28 cellular contexts compared by ENCODE assay signal in the genomic region with DNA sequence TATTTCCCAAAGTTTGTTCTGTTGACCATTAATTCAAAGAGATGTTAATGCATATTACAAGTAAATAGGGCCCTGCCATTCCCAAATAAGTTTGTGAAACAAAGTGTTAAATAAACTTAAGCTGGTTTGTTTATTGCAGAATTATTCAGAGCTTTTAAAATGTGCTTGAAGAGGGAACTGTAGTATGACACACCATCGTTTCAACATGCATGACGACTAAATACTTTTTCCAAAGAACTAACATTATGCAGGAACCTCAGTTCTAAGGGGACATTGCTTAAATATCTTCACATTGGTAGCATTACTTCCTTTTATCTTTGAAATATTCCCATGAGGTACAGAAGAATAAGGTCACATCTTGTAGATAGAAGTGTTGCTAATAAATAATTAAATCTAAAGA. TPM values are rescaled to one million over a fixed set of nuclear protein-coding genes. Genes with fewer than 3 reads are reported as not detected.
DNase-seq lines count a peak whose midpoint lies in the region; ATAC-seq and TF ChIP-seq lines count a peak whose summit lies in the region.
"Had no signal": no experiment of that assay in that cellular context is flagged by ENCODE, and none has a peak within 500 bp of the region (broad histone marks: within the 10 kb centered on the region; RNA-seq: fewer than 3 reads in every experiment).

No MANE protein-coding gene starts in this region.

- no peak overlapping the region for H3K4me3 ChIP-seq in heart left ventricle
- H3K4me3 ChIP-seq in fibroblast of mammary gland (ENCODE audit: control insufficient read depth, low read depth, low read length) = no peak overlapping the region
- H3K4me3 ChIP-seq: HAP-1, Peyer's patch had no signal

- H3K4me3 Mint-ChIP-seq in glutamatergic neuron (ENCODE audit: unreplicated experiment) = no peak overlapping the region
- H3K4me3 Mint-ChIP-seq: CD14-positive monocyte; CD8-positive, alpha-beta memory T cell had no signal

- ATAC-seq in heart left ventricle (no peak), omental fat pad (ENCODE audit: low FRiP score) (no peak)

- H3K9me3 ChIP-seq in heart left ventricle = no peaks in the 10 kb centered on the region
- H3K9me3 ChIP-seq: BE2C, HAP-1, Peyer's patch had no signal

- intact Hi-C loops in heart left ventricle (cut with DNase I) = no loop called here
- intact Hi-C loops in cardiac septum (cut with DNase I) = no loop called here

- DNase-seq in heart left ventricle = no peak
- no peak for DNase-seq in cardiac septum (ENCODE audit: low spot score)
- peak; percentile 23 for DNase-seq in amniotic epithelial cell (ENCODE audit: low read depth)
- peak; percentile 31 for DNase-seq in fibroblast of mammary gland (ENCODE audit: low read depth)
- no peak for DNase-seq in HK-2 (ENCODE audit: unreplicated experiment)
- DNase-seq in NOMO-1 treated with DMSO at 0.1 percent for 48 hours (lab: John Stamatoyannopoulos, UW; ENCODE audit: unreplicated experiment) = no peak
- DNase-seq in omental fat pad (ENCODE audit: low spot score) = no peak
- no peak for DNase-seq in glutamatergic neuron
- DNase-seq: BE2C; CD8-positive, alpha-beta memory T cell; DMS 273 treated with DMSO at 0.1 percent for 48 hours; DMS79; GOT3; Karpas-422; NCI-H1092; NCI-H1417 treated with DMSO at 0.1 percent for 48 hours; NCI-H1694 treated with DMSO at 0.1 percent for 48 hours; NCI-H2081 treated with DMSO at 0.1 percent for 48 hours; NCI-H2171; NCI-H226; NCI-H510A; OCI-M1; Peyer's patch; SHP77 treated with DMSO at 0.1 percent for 48 hours had no signal

- H3K27ac ChIP-seq in heart left ventricle = peak overlapping the region in 7 of 12 donors; percentile 2 to 25 (median 14)
- H3K27ac ChIP-seq: 22Rv1, Peyer's patch had no signal

- H3K36me3 ChIP-seq in heart left ventricle = no peaks in the 10 kb centered on the region
- H3K36me3 ChIP-seq: BE2C, HAP-1, Peyer's patch had no signal

- H3K36me3 Mint-ChIP-seq in glutamatergic neuron (ENCODE audit: unreplicated experiment) = no peaks in the 10 kb centered on the region
- H3K36me3 Mint-ChIP-seq: CD14-positive monocyte; CD8-positive, alpha-beta memory T cell had no signal

- H3K27ac Mint-ChIP-seq in glutamatergic neuron (ENCODE audit: unreplicated experiment) = no peak overlapping the region
- H3K27ac Mint-ChIP-seq: CD14-positive monocyte; CD8-positive, alpha-beta memory T cell had no signal

- H3K27me3 Mint-ChIP-seq in glutamatergic neuron (ENCODE audit: unreplicated experiment) = no peaks in the 10 kb centered on the region

- H3K4me1 ChIP-seq in heart left ventricle = peaks cover 2 to 76% (median 37%) of the 10 kb centered on the region in 12 donors
- H3K4me1 ChIP-seq: BE2C, Peyer's patch had no signal

- TF ChIP-seq CTCF in heart left ventricle (IDR thresholded peaks at IDR 0.05) (no peak), fibroblast of mammary gland (conservative IDR thresholded peaks at IDR 0.05; ENCODE audit: control insufficient read depth, insufficient read depth, low read depth, low read length) (no peak), omental fat pad (IDR thresholded peaks at IDR 0.05) (no peak), glutamatergic neuron (IDR thresholded peaks at IDR 0.05; ENCODE audit: partially characterized antibody, unreplicated experiment) (no peak)

- H3K9me3 Mint-ChIP-seq in glutamatergic neuron (ENCODE audit: unreplicated experiment) = no peaks in the 10 kb centered on the region
- H3K9me3 Mint-ChIP-seq: CD8-positive, alpha-beta memory T cell had no signal

- 34 to 62% (median 45%) methylated on average over 2 of the region's 2 CpGs for WGBS in heart left ventricle, 4 donors

- TF ChIP-seq POLR2A in heart left ventricle (IDR thresholded peaks at IDR 0.05) = no peak

- no peaks in the 10 kb centered on the region for H3K4me1 Mint-ChIP-seq in glutamatergic neuron (ENCODE audit: low read depth, unreplicated experiment)
- H3K4me1 Mint-ChIP-seq: CD14-positive monocyte; CD8-positive, alpha-beta memory T cell had no signal

- no peaks in the 10 kb centered on the region for H3K27me3 ChIP-seq in heart left ventricle
- H3K27me3 ChIP-seq: BE2C, Peyer's patch had no signal

RNA-seq across cellular contexts. Expression of a gene that starts 14.6 kb away (rescaled TPM):
- 10 to 100 TPM; 34.4 to 74.4 (median 55.3) TPM for total RNA-seq in heart left ventricle
- 10 to 100 TPM; 40.7 to 41.8 TPM for polyA plus RNA-seq in heart left ventricle
- 68.9 TPM for total RNA-seq in cardiac septum
- 100 to 1,000 TPM in 3 of 4 donors, 10 to 100 TPM in 1; 66.1 to 208 (median 109) TPM for total RNA-seq in omental fat pad
- total RNA-seq in glutamatergic neuron (ENCODE audit: unreplicated experiment) = 1.7 TPM
- total RNA-seq: HT-29 had no signal
- polyA plus RNA-seq: CD8-positive, alpha-beta memory T cell had no signal

Comparison
In these comparisons a context has a peak if more than half of its experiments do, and no peak if none do; other contexts are left out.
1. DNase-seq: peak in amniotic epithelial cell (single experiment) and fibroblast of mammary gland (single experiment); none in heart left ventricle (0 of 5), cardiac septum (single experiment), HK-2 (single experiment), NOMO-1 treated with DMSO at 0.1 percent for 48 hours (single experiment), omental fat pad (single experiment) and glutamatergic neuron (single experiment).
2. RNA of a gene that starts 14.6 kb away (total RNA-seq): 66.1 to 208 TPM in omental fat pad, 68.9 TPM in cardiac septum (single experiment) and 34.4 to 74.4 TPM in heart left ventricle; 1.7 TPM in glutamatergic neuron (single experiment); every median in the first group is over 10 times any median in the second.